ENCODE assay signal across 18 cellular contexts in the genomic region with DNA sequence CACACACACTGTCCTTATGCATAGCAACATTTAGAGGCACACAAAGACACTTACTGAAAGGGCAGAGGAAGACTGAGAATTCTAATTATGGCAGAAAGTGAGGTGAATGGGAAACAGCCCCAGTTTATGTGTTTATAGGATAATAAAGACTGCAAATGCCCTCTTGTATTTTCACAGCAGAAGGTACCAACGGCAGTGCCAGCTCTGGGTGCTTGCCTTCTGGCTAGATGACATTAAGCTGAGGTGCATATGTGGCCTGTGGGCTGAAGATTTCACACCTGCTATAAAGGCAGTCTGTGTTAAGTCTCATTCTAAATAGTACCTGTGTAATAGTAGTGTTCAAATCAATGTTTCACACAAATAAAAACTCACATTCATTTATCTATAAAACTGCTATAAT.
DNase-seq lines count a peak whose midpoint lies in the region; FAIRE-seq and TF ChIP-seq lines count a peak whose summit lies in the region.
"Had no signal": no experiment of that assay in that cellular context is flagged by ENCODE, and none has a peak within 500 bp of the region (broad histone marks: within the 10 kb centered on the region; RNA-seq: fewer than 3 reads in every experiment).

No MANE protein-coding gene starts in this region.

- 90% methylated on average over 1 of the region's 1 CpG; no CpG with 5 or more reads in 1 of the 2 experiments for WGBS in H1 (ENCODE audit: extremely low coverage in 1 of 2, insufficient coverage in 1 of 2, insufficient read length in 1 of 2, insufficient replicate concordance in 2 of 2, low coverage in 1 of 2, low lambda C conversion rate in 2 of 2, missing lambda C conversion rate in 1 of 2), 2 experiments

- H4K8ac ChIP-seq in H1 (ENCODE audit: extremely low read depth, insufficient read depth, low read length): no peak overlapping the region

- H3K36me3 ChIP-seq in H1 (ENCODE audit: control insufficient read depth in 2 of 4, insufficient read depth in 4 of 4, low read length in 3 of 4): no peaks in the 10 kb centered on the region

- peak overlapping the region; percentile 44; the same call in 1 of the 2 replicates for H2AK5ac ChIP-seq in H1 (ENCODE audit: low read depth, low read length)

- no peaks in the 10 kb centered on the region for H4K20me1 ChIP-seq in H1 (replicated peaks in 1 of 2; ENCODE audit: control insufficient read depth in 1 of 2, insufficient read depth in 2 of 2, low read length in 2 of 2)

- no peak overlapping the region for H3K18ac ChIP-seq in H1 (ENCODE audit: extremely low read depth, low read length)

- H4K5ac ChIP-seq in H1 (ENCODE audit: insufficient read length, low read depth, low read length): no peak overlapping the region

- H3K23me2 ChIP-seq in H1 (ENCODE audit: low read depth, low read length): no peaks in the 10 kb centered on the region

- no peaks in the 10 kb centered on the region for H3K9me3 ChIP-seq in H1 (ENCODE audit: insufficient read depth in 2 of 2, low read depth in 1 of 2, low read length in 1 of 2)
- H3K9me3 ChIP-seq: SK-N-SH had no signal

- no peaks in the 10 kb centered on the region for H3K79me2 ChIP-seq in H1 (ENCODE audit: control insufficient read depth in 1 of 2, insufficient read depth in 2 of 2, low read length in 2 of 2)

- H2BK12ac ChIP-seq in H1 (ENCODE audit: low read depth, low read length): no peak overlapping the region

- no peaks in the 10 kb centered on the region for H3K27me3 ChIP-seq in H1 (replicated peaks in 1 of 4; ENCODE audit: control insufficient read depth in 3 of 4, extremely low read depth in 1 of 4, insufficient read depth in 3 of 4, low read length in 3 of 4)

- TF ChIP-seq RAD21 in H1 (IDR thresholded peaks at IDR 0.05 in 1 of 2, conservative IDR thresholded peaks at IDR 0.05 in 1 of 2; ENCODE audit: low read depth in 2 of 2, low read length in 2 of 2): no peak

- no peak overlapping the region for H3K4ac ChIP-seq in H1 (replicated peaks; ENCODE audit: insufficient read length, low read depth, low read length)

- H3K23ac ChIP-seq in H1 (ENCODE audit: insufficient read length): no peak overlapping the region

- H3K14ac ChIP-seq in H1 (ENCODE audit: insufficient read length): no peak overlapping the region

- in situ Hi-C loops in G401 (cut with HindIII; ENCODE audit: low sequenced_read_pairs): no loop called here

- no peak overlapping the region for H2BK5ac ChIP-seq in H1 (ENCODE audit: low read depth, low read length)

- H2AFZ ChIP-seq in H1 (ENCODE audit: low read length): no peak overlapping the region

- no peaks in the 10 kb centered on the region for H3K36me3 Mint-ChIP-seq in T-helper 2 cell treated with Interferon-gamma antibody and Interleukin-4, amounts not matched to agents 5 μg/mL and 100 μg/mL, for 36 hours (ENCODE audit: low read depth)
- H3K36me3 Mint-ChIP-seq: CD14-positive monocyte, IgD-negative memory B cell had no signal

- H3K4me3 ChIP-seq in H1 (ENCODE audit: extremely low read depth in 1 of 4, insufficient read depth in 2 of 4, low read depth in 3 of 4, low read length in 4 of 4): no peak overlapping the region

- no peak overlapping the region for H3K56ac ChIP-seq in H1 (replicated peaks; ENCODE audit: insufficient read length, low read depth, low read length)

- H3K9me3 Mint-ChIP-seq in T-helper 2 cell treated with Interferon-gamma antibody and Interleukin-4, amounts not matched to agents 5 μg/mL and 100 μg/mL, for 36 hours: no peaks in the 10 kb centered on the region
- H3K9me3 Mint-ChIP-seq: IgD-negative memory B cell had no signal

- no peak overlapping the region for H3K27ac Mint-ChIP-seq in T-helper 2 cell treated with Interferon-gamma antibody and Interleukin-4, amounts not matched to agents 5 μg/mL and 100 μg/mL, for 36 hours
- H3K27ac Mint-ChIP-seq: B cell, CD14-positive monocyte, IgD-negative memory B cell had no signal

- TF ChIP-seq POLR2A in H1 (IDR thresholded peaks at IDR 0.05; ENCODE audit: control extremely low read depth in 1 of 2, low read depth in 2 of 2, low read length in 2 of 2): no peak

- no peak overlapping the region for H3K9ac ChIP-seq in H1 (replicated peaks in 1 of 4; ENCODE audit: extremely low read depth in 1 of 4, low read depth in 3 of 4, low read length in 3 of 4)
- H3K9ac ChIP-seq: SK-N-SH had no signal

- H4K91ac ChIP-seq in H1 (replicated peaks; ENCODE audit: insufficient read length, low read length): no peak overlapping the region

- POLR2A ChIA-PET in H1 (lab: Charles Lee; ENCODE audit: partially characterized antibody): no interaction called here

- no peak overlapping the region for H2BK20ac ChIP-seq in H1 (ENCODE audit: low read length)

- no peak overlapping the region for H2BK120ac ChIP-seq in H1 (replicated peaks; ENCODE audit: low read depth, low read length)

- H3K27me3 Mint-ChIP-seq in T-helper 2 cell treated with Interferon-gamma antibody and Interleukin-4, amounts not matched to agents 5 μg/mL and 100 μg/mL, for 36 hours (ENCODE audit: low read depth): no peaks in the 10 kb centered on the region
- H3K27me3 Mint-ChIP-seq: B cell, IgD-negative memory B cell had no signal

- no peak overlapping the region for H3K4me3 Mint-ChIP-seq in T-helper 2 cell treated with Interferon-gamma antibody and Interleukin-4, amounts not matched to agents 5 μg/mL and 100 μg/mL, for 36 hours
- H3K4me3 Mint-ChIP-seq: B cell, CD14-positive monocyte, IgD-negative memory B cell had no signal

- H2BK15ac ChIP-seq in H1 (ENCODE audit: low read length): no peak overlapping the region

- no peak overlapping the region for H3K4me2 ChIP-seq in H1 (ENCODE audit: insufficient read depth in 1 of 2, low read depth in 2 of 2, low read length in 2 of 2)
- H3K4me2 ChIP-seq: SK-N-SH had no signal

- H3K27ac ChIP-seq in H1 (ENCODE audit: low read depth, low read length): no peak overlapping the region
- H3K27ac ChIP-seq: RWPE1 had no signal

- CTCF ChIA-PET in H1 (lab: Charles Lee; ENCODE audit: partially characterized antibody): no interaction called here

- H3K4me1 Mint-ChIP-seq in T-helper 2 cell treated with Interferon-gamma antibody and Interleukin-4, amounts not matched to agents 5 μg/mL and 100 μg/mL, for 36 hours (ENCODE audit: low read depth): no peaks in the 10 kb centered on the region
- H3K4me1 Mint-ChIP-seq: B cell, CD14-positive monocyte, IgD-negative memory B cell had no signal

- H3K79me1 ChIP-seq in H1 (ENCODE audit: low read depth, low read length): no peaks in the 10 kb centered on the region

- TF ChIP-seq CTCF in H1 (IDR thresholded peaks at IDR 0.05; ENCODE audit: control extremely low read depth in 1 of 3, insufficient read depth in 1 of 3, low read depth in 1 of 3, low read length in 3 of 3): no peak

- FAIRE-seq in H1 (lab: Jason Lieb, UNC): no peak
- FAIRE-seq: GM19239 had no signal

- H3K4me1 ChIP-seq in H1 (replicated peaks in 1 of 4; ENCODE audit: control insufficient read depth in 3 of 4, insufficient read depth in 4 of 4, low read length in 3 of 4): peaks cover 0 to 3% (median under 1%) of the 10 kb centered on the region in 4 experiments; a peak in 3 of 7 replicates

- TF ChIP-seq EP300 in H1 (IDR thresholded peaks at IDR 0.05; ENCODE audit: borderline replicate concordance in 1 of 2, low read depth in 2 of 2, low read length in 2 of 2): no peak

- DNase-seq in NCI-H1417 (lab: John Stamatoyannopoulos, UW) (peak in 2 of 3 experiments; percentile 37 to 74), NCI-H1417 treated with DMSO at 0.1 percent for 48 hours (lab: John Stamatoyannopoulos, UW) (no peak), G401 (ENCODE audit: low spot score) (peak; percentile 90), NCI-H69 (lab: John Stamatoyannopoulos, UW) (peak; percentile 69), H1 (ENCODE audit: low read depth in 1 of 2, low spot score in 2 of 2) (no peak), SHP77 treated with DMSO at 0.1 percent for 48 hours (lab: John Stamatoyannopoulos, UW) (no peak), NCI-H526 treated with DMSO at 0.1 percent for 48 hours (lab: John Stamatoyannopoulos, UW) (no peak)
- DNase-seq in T-helper 2 cell treated with Interferon-gamma antibody and Interleukin-4, amounts not matched to agents 5 μg/mL and 100 μg/mL, for 36 hours (ENCODE audit: low spot score): no peak
- DNase-seq: GF-D8, H7, NCI-H510A treated with DMSO at 0.1 percent for 48 hours, SIG-M5, SK-N-SH had no signal

TF ChIP-seq in H1, 55 proteins besides CTCF, POLR2A, EP300 and RAD21 (continues in another document):
- TF ChIP-seq SIX5 (IDR thresholded peaks at IDR 0.05; ENCODE audit: low read depth, low read length) (no peak), POU5F1 (IDR thresholded peaks at IDR 0.05; ENCODE audit: low read depth, low read length) (no peak), KDM5A (IDR thresholded peaks at IDR 0.05; ENCODE audit: low read length) (no peak), SRF (IDR thresholded peaks at IDR 0.05; ENCODE audit: low read depth, low read length) (no peak), HDAC2 (IDR thresholded peaks at IDR 0.05; ENCODE audit: borderline replicate concordance in 1 of 2, low read depth in 2 of 2, low read length in 2 of 2) (no peak), SIRT6 (IDR thresholded peaks at IDR 0.05; ENCODE audit: low read length) (no peak), ZNF274 (IDR thresholded peaks at IDR 0.05; ENCODE audit: borderline replicate concordance, extremely low read depth, low read length) (no peak), GABPA (IDR thresholded peaks at IDR 0.05; ENCODE audit: borderline replicate concordance, insufficient read depth, low read length) (no peak)
- TF ChIP-seq, protein P1, sequence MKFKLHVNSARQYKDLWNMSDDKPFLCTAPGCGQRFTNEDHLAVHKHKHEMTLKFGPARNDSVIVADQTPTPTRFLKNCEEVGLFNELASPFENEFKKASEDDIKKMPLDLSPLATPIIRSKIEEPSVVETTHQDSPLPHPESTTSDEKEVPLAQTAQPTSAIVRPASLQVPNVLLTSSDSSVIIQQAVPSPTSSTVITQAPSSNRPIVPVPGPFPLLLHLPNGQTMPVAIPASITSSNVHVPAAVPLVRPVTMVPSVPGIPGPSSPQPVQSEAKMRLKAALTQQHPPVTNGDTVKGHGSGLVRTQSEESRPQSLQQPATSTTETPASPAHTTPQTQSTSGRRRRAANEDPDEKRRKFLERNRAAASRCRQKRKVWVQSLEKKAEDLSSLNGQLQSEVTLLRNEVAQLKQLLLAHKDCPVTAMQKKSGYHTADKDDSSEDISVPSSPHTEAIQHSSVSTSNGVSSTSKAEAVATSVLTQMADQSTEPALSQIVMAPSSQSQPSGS (IDR thresholded peaks at IDR 0.05; ENCODE audit: low read length): no peak

Comparison
In these comparisons a context has a peak if more than half of its experiments do, and no peak if none do; other contexts are left out.
1. DNase-seq: peak in NCI-H1417 (2 of 3), G401 (single experiment) and NCI-H69 (single experiment); none in NCI-H1417 treated with DMSO at 0.1 percent for 48 hours (single experiment), H1 (0 of 2), SHP77 treated with DMSO at 0.1 percent for 48 hours (single experiment), NCI-H526 treated with DMSO at 0.1 percent for 48 hours (single experiment) and T-helper 2 cell treated with Interferon-gamma antibody and Interleukin-4, amounts not matched to agents 5 μg/mL and 100 μg/mL, for 36 hours (single experiment).